Comparison of ENCODE assay signal across 1 cellular context in the genomic region with DNA sequence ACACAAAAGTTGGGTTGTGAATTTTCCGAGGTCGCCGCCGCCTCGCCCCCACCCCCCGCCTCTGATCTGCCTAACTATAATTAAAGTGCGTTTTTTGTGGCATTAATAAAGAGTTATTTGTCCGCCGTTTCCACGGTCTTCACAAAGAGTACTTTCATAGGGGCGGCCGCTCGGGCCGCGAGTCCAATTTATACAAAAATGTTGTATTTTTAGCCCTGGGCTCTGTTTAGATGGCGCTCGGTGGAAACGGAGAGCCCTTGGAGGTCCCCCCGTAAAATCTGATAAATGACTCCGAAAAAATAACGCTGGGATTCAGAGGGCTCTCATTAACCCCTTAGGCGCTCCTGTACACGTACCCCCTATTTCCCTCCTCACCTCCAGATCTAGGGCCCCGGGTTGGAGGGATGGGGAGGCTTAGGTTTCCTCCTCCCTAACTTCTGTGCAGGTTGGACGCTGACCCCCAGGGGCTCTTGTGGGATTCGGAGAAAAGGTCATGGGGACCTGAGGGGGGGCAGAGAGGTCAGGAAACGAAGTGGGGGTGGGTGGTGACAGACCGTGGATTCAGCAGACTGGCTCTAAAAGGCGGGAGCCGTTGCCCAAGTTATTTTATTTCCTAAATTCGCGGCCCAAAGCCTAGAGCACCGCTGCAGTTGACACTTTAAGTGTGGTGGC.
TF ChIP-seq lines count a peak whose summit lies in the region.

No MANE protein-coding gene starts in this region.

TF ChIP-seq in H1, 55 proteins besides CTCF, POLR2A, EP300 and RAD21:
- TF ChIP-seq MAFK (IDR thresholded peaks at IDR 0.05; ENCODE audit: low read depth, low read length): no peak
- no peak for TF ChIP-seq BRCA1 (IDR thresholded peaks at IDR 0.05; ENCODE audit: low read depth, low read length)
- no peak for TF ChIP-seq CHD1 (IDR thresholded peaks at IDR 0.05; ENCODE audit: low read depth, low read length)
- TF ChIP-seq ATF3 (IDR thresholded peaks at IDR 0.05; ENCODE audit: insufficient read depth, low read depth, low read length): no peak
- no peak for TF ChIP-seq RFX5 (IDR thresholded peaks at IDR 0.05; ENCODE audit: borderline replicate concordance, low read depth, low read length)
- no peak for TF ChIP-seq RXRA (IDR thresholded peaks at IDR 0.05; ENCODE audit: insufficient read depth, low read depth, low read length)
- no peak for TF ChIP-seq CBX5 (IDR thresholded peaks at IDR 0.05; ENCODE audit: low read depth, low read length)
- TF ChIP-seq RBBP5 (IDR thresholded peaks at IDR 0.05; ENCODE audit: borderline replicate concordance, low read depth, low read length): no peak
- TF ChIP-seq CREB1 (IDR thresholded peaks at IDR 0.05): no peak
- no peak for TF ChIP-seq POU5F1 (IDR thresholded peaks at IDR 0.05; ENCODE audit: low read depth, low read length)
